In the genomic region with DNA sequence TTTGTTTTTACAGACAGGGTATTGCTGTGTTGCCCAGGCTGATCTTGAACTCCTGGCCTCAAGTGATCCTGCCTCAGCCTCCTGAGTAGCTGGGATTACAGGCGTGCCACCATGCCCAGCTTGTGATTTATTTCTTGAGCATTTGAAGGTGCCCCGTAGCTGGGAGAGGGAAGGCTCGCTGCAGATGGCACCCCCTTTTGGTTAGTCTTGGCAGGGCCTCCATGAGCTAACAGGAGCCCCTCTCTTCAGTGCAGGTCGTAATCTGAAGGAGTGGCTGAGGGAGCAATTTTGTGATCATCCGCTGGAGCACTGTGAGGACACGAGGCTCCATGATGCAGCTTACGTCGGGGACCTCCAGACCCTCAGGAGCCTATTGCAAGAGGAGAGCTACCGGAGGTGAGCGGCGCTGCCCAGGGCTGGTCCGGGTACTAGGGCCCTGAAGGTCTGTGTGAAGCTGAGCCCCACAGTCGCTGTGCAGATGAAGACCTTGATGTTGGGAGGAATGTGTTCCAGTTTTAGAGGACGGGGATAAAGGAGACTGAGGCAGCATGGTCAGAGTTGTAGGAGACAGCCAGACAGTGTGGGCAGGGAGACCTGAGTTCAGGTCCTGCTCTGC, we compare ENCODE assay signal across 1 cellular context.
TF ChIP-seq lines count a peak whose summit lies in the region.

No MANE protein-coding gene starts in this region.

TF ChIP-seq in H1, 55 proteins besides CTCF, POLR2A, EP300 and RAD21:
- TF ChIP-seq NRF1 (IDR thresholded peaks at IDR 0.05; ENCODE audit: low read depth, low read length), result no peak
- no peak for TF ChIP-seq TEAD4 (IDR thresholded peaks at IDR 0.05; ENCODE audit: low read depth, low read length)
- no peak for TF ChIP-seq TAF7 (optimal IDR thresholded peaks at IDR 0.05; ENCODE audit: borderline replicate concordance, low read depth, low read length)
- TF ChIP-seq, protein P1, sequence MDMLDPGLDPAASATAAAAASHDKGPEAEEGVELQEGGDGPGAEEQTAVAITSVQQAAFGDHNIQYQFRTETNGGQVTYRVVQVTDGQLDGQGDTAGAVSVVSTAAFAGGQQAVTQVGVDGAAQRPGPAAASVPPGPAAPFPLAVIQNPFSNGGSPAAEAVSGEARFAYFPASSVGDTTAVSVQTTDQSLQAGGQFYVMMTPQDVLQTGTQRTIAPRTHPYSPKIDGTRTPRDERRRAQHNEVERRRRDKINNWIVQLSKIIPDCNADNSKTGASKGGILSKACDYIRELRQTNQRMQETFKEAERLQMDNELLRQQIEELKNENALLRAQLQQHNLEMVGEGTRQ (IDR thresholded peaks at IDR 0.05; ENCODE audit: low read length), result no peak
- TF ChIP-seq POLR2AphosphoS5 (IDR thresholded peaks at IDR 0.05; ENCODE audit: low read depth, low read length), result no peak
- no peak for TF ChIP-seq RBBP5 (IDR thresholded peaks at IDR 0.05; ENCODE audit: borderline replicate concordance, low read depth, low read length)
- TF ChIP-seq EGR1 (IDR thresholded peaks at IDR 0.05; ENCODE audit: borderline replicate concordance, low read depth, low read length), result no peak
- no peak for TF ChIP-seq MAFK (IDR thresholded peaks at IDR 0.05; ENCODE audit: low read depth, low read length)
